In genomic region chr6:71529026-71529425, GRCh38 we compare ENCODE assay signal across 25 cellular contexts.
A peak's percentile ranks its signal among the peaks of the same experiment; 100 is the strongest.
DNase-seq lines count a peak whose midpoint lies in the region; ATAC-seq, FAIRE-seq and TF ChIP-seq lines count a peak whose summit lies in the region.
"Had no signal": no experiment of that assay in that cellular context is flagged by ENCODE, and none has a peak within 500 bp of the region (broad histone marks: within the 10 kb centered on the region; RNA-seq: fewer than 3 reads in every experiment).

No MANE protein-coding gene starts in this region.

- no peak for TF ChIP-seq CTCF in PC-9 (conservative IDR thresholded peaks at IDR 0.05)
- TF ChIP-seq CTCF in parathyroid adenoma (IDR thresholded peaks at IDR 0.05), result no peak

- no peaks in the 10 kb centered on the region; the same call in 1 of the 2 replicates for H3K9me2 ChIP-seq in PC-9 (ENCODE audit: insufficient read depth)

- H3K9me3 ChIP-seq in PC-9 (ENCODE audit: insufficient read depth, low read depth) (no peaks in the 10 kb centered on the region), parathyroid adenoma (ENCODE audit: control insufficient read depth, low read length) (no peaks in the 10 kb centered on the region)
- H3K9me3 ChIP-seq: BE2C, BLaER1 had no signal

- H2AFZ ChIP-seq in PC-9, result no peak overlapping the region
- no peak overlapping the region for H2AFZ ChIP-seq in parathyroid adenoma

- BruUV-seq in PC-9 (replicated peaks; lab: Mats Ljungman, UMichigan), result no TSS peak

- CTCF ChIA-PET in PC-9 (lab: Charles Lee), result no interaction called here

- H3K27me3 Mint-ChIP-seq in effector memory CD8-positive, alpha-beta T cell, result no peaks in the 10 kb centered on the region
- H3K27me3 Mint-ChIP-seq: CD4-positive, CD25-positive, alpha-beta regulatory T cell had no signal

- H3K36me3 Mint-ChIP-seq in effector memory CD8-positive, alpha-beta T cell (ENCODE audit: insufficient read depth), result no peaks in the 10 kb centered on the region
- H3K36me3 Mint-ChIP-seq: CD14-positive monocyte; CD4-positive, alpha-beta memory T cell; CD4-positive, CD25-positive, alpha-beta regulatory T cell; CD8-positive, alpha-beta memory T cell had no signal

- no peak overlapping the region for H3K4me3 Mint-ChIP-seq in effector memory CD8-positive, alpha-beta T cell
- H3K4me3 Mint-ChIP-seq: CD14-positive monocyte; CD4-positive, alpha-beta memory T cell; CD4-positive, CD25-positive, alpha-beta regulatory T cell; CD8-positive, alpha-beta memory T cell had no signal

- H3K27ac Mint-ChIP-seq in effector memory CD8-positive, alpha-beta T cell, result no peak overlapping the region
- H3K27ac Mint-ChIP-seq: CD14-positive monocyte; CD4-positive, alpha-beta memory T cell; CD4-positive, CD25-positive, alpha-beta regulatory T cell; CD8-positive, alpha-beta memory T cell had no signal

- H3K9ac ChIP-seq in parathyroid adenoma, result no peak overlapping the region
- H3K9ac ChIP-seq: BLaER1 had no signal

- peak in 1 of 2 experiments; percentile 58 for DNase-seq in PC-9
- DNase-seq in DMS79 (lab: John Stamatoyannopoulos, UW), result no peak
- DNase-seq in effector memory CD8-positive, alpha-beta T cell, result no peak
- DNase-seq: ACHN; BE2C; C1 segment of cervical spinal cord; CD4-positive, alpha-beta memory T cell; CD4-positive, CD25-positive, alpha-beta regulatory T cell; CD8-positive, alpha-beta memory T cell; COR-L47; DMS 273 treated with DMSO at 0.1 percent for 48 hours; DMS153; DMS53; DMS79 treated with DMSO at 0.1 percent for 48 hours; GDM1 had no signal

- H3K4me1 ChIP-seq in PC-9 (replicated peaks; ENCODE audit: insufficient read depth) (peaks cover 19% of the 10 kb centered on the region), parathyroid adenoma (no peaks in the 10 kb centered on the region)
- H3K4me1 ChIP-seq: BE2C, BLaER1 had no signal

- H3K36me3 ChIP-seq in PC-9 (ENCODE audit: low read depth) (no peaks in the 10 kb centered on the region), parathyroid adenoma (ENCODE audit: control insufficient read depth, insufficient read depth, low read length) (no peaks in the 10 kb centered on the region)
- H3K36me3 ChIP-seq: BE2C, BLaER1 had no signal

- H3K27me3 ChIP-seq in PC-9 (ENCODE audit: insufficient read depth, low read depth), result no peaks in the 10 kb centered on the region
- no peaks in the 10 kb centered on the region for H3K27me3 ChIP-seq in parathyroid adenoma (ENCODE audit: control insufficient read depth, insufficient read depth, low read length)
- H3K27me3 ChIP-seq: BE2C, BLaER1 had no signal

- H3K27ac ChIP-seq in PC-9 (peak overlapping the region; percentile 29; the same call in 1 of the 2 replicates), parathyroid adenoma (no peak overlapping the region)
- H3K27ac ChIP-seq: 22Rv1, BLaER1 had no signal

- no peak overlapping the region for H3K4me3 ChIP-seq in PC-9
- no peak overlapping the region for H3K4me3 ChIP-seq in parathyroid adenoma (ENCODE audit: low read depth, low read length)
- H3K4me3 ChIP-seq: BLaER1, GM12878 had no signal

- 0 out of 2 replicates have a peak, but pooled peaks cover 5% of the 10 kb centered on the region for H3F3A ChIP-seq in PC-9 (ENCODE audit: insufficient read depth, low read depth)

- H3K4me1 Mint-ChIP-seq in effector memory CD8-positive, alpha-beta T cell (ENCODE audit: low read depth in 2 of 2), result no peaks in the 10 kb centered on the region
- H3K4me1 Mint-ChIP-seq: CD4-positive, alpha-beta memory T cell; CD4-positive, CD25-positive, alpha-beta regulatory T cell; CD8-positive, alpha-beta memory T cell had no signal

- H3K9me3 Mint-ChIP-seq in effector memory CD8-positive, alpha-beta T cell, result no peaks in the 10 kb centered on the region
- H3K9me3 Mint-ChIP-seq: CD8-positive, alpha-beta memory T cell had no signal

- no peaks in the 10 kb centered on the region for H4K20me1 ChIP-seq in PC-9 (ENCODE audit: insufficient read depth)
- H4K20me1 ChIP-seq: BLaER1 had no signal

- FAIRE-seq in A204.1 (lab: Jason Lieb, UNC) (peak; percentile 61), endometrium (lab: Jason Lieb, UNC) (peak; percentile 21)
- FAIRE-seq: GM12878, GM12892, GM18507 had no signal

- no peak for ATAC-seq in effector memory CD8-positive, alpha-beta T cell (replicated peaks)
- ATAC-seq in GM21515 (IDR thresholded peaks at IDR 0.05; ENCODE audit: unreplicated experiment), result no peak
- ATAC-seq: GM12878 had no signal

- H3K4me2 ChIP-seq in PC-9 (peak overlapping the region; percentile 21), parathyroid adenoma (ENCODE audit: low read length) (peak overlapping the region; percentile 11)
- H3K4me2 ChIP-seq: BLaER1 had no signal

- H3K79me2 ChIP-seq in PC-9 (ENCODE audit: low read depth), result no peaks in the 10 kb centered on the region
- no peaks in the 10 kb centered on the region for H3K79me2 ChIP-seq in parathyroid adenoma

- POLR2A ChIA-PET in PC-9 (lab: Charles Lee; ENCODE audit: unreplicated experiment), result interaction anchor here (0.6 to 0.7 kb wide), 4 partner anchors 8 to 1130 kb away, joined by 3 to 5 read pairs (median 4); no protein-coding TSS in a partner anchor

- intact Hi-C loops in PC-9 (cut with micrococcal nuclease; ENCODE audit: unreplicated experiment), result no loop called here
